ENCODE assay signal across 1 cellular context in the genomic region with DNA sequence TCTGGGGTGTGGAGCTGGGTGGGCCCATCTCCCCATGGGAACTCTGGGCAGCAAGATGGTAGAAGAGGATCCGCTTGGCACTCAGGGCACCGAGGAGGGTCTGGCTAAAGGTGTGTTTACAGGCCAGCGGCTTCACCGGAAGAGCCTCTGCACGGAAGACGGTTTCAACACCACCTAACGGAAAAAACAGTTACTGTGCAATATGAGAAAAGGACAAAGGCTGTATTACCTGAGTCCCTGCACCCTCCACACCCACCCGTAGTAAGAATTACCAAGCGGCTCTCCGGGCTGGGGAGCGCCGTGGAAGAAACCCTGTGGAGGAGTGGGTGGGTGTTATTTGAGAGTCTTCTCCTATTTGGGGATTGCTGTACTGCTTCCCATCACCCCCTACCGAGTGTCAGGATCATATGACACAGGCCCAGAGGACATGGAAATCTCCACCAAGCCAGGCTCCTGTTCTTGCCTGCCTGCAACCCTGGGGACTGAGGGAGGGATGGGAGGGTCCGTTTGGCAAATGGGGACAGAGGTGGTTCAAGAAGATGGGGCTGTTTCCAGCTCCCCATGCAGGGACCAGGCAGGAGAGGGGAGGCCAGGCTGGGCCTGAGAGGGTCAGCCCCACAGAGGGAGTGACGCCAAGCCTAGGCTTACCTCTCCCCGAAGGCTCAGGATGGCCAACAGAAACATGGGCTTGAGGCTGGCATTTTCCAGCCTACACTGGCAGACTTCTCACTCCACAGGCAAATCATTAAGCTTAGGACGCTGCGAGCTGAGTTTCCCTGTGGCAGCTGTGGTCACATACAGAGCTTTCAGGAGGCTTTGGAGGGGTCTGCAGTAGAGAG.
TF ChIP-seq lines count a peak whose summit lies in the region.

No MANE protein-coding gene starts in this region.

TF ChIP-seq in HepG2, 621 proteins besides CTCF, POLR2A, EP300 and RAD21 (continued from another document and continues in another):
- TF ChIP-seq, protein P1, sequence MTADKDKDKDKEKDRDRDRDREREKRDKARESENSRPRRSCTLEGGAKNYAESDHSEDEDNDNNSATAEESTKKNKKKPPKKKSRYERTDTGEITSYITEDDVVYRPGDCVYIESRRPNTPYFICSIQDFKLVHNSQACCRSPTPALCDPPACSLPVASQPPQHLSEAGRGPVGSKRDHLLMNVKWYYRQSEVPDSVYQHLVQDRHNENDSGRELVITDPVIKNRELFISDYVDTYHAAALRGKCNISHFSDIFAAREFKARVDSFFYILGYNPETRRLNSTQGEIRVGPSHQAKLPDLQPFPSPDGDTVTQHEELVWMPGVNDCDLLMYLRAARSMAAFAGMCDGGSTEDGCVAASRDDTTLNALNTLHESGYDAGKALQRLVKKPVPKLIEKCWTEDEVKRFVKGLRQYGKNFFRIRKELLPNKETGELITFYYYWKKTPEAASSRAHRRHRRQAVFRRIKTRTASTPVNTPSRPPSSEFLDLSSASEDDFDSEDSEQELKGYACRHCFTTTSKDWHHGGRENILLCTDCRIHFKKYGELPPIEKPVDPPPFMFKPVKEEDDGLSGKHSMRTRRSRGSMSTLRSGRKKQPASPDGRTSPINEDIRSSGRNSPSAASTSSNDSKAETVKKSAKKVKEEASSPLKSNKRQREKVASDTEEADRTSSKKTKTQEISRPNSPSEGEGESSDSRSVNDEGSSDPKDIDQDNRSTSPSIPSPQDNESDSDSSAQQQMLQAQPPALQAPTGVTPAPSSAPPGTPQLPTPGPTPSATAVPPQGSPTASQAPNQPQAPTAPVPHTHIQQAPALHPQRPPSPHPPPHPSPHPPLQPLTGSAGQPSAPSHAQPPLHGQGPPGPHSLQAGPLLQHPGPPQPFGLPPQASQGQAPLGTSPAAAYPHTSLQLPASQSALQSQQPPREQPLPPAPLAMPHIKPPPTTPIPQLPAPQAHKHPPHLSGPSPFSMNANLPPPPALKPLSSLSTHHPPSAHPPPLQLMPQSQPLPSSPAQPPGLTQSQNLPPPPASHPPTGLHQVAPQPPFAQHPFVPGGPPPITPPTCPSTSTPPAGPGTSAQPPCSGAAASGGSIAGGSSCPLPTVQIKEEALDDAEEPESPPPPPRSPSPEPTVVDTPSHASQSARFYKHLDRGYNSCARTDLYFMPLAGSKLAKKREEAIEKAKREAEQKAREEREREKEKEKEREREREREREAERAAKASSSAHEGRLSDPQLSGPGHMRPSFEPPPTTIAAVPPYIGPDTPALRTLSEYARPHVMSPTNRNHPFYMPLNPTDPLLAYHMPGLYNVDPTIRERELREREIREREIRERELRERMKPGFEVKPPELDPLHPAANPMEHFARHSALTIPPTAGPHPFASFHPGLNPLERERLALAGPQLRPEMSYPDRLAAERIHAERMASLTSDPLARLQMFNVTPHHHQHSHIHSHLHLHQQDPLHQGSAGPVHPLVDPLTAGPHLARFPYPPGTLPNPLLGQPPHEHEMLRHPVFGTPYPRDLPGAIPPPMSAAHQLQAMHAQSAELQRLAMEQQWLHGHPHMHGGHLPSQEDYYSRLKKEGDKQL (CRISPR knock-in tag; IDR thresholded peaks at IDR 0.05; ENCODE audit: low read depth) = no peak
- TF ChIP-seq KMT2A (CRISPR knock-in tag; IDR thresholded peaks at IDR 0.05) (0 out of 2 replicates have a peak, but pooled peaks have one; percentile 24), HOXA7 (CRISPR knock-in tag; IDR thresholded peaks at IDR 0.05) (no peak), MYNN (CRISPR knock-in tag; IDR thresholded peaks at IDR 0.05; ENCODE audit: low read depth) (no peak), ASH2L (IDR thresholded peaks at IDR 0.05; ENCODE audit: insufficient read length, low read depth, low read length) (no peak), SP5 (CRISPR knock-in tag; IDR thresholded peaks at IDR 0.05; ENCODE audit: borderline replicate concordance, low read depth) (0 out of 2 replicates have a peak, but pooled peaks have one; percentile 26), MATR3 (CRISPR knock-in tag; IDR thresholded peaks at IDR 0.05) (no peak), ZMYM3 (CRISPR knock-in tag; IDR thresholded peaks at IDR 0.05) (0 out of 2 replicates have a peak, but pooled peaks have one; percentile 18), JUN (CRISPR knock-in tag; IDR thresholded peaks at IDR 0.05) (no peak), CENPX (CRISPR knock-in tag; IDR thresholded peaks at IDR 0.05) (no peak), TGIF2 (CRISPR knock-in tag; IDR thresholded peaks at IDR 0.05) (no peak), ZNF7 (CRISPR knock-in tag; IDR thresholded peaks at IDR 0.05) (no peak)
- TF ChIP-seq, protein P2, sequence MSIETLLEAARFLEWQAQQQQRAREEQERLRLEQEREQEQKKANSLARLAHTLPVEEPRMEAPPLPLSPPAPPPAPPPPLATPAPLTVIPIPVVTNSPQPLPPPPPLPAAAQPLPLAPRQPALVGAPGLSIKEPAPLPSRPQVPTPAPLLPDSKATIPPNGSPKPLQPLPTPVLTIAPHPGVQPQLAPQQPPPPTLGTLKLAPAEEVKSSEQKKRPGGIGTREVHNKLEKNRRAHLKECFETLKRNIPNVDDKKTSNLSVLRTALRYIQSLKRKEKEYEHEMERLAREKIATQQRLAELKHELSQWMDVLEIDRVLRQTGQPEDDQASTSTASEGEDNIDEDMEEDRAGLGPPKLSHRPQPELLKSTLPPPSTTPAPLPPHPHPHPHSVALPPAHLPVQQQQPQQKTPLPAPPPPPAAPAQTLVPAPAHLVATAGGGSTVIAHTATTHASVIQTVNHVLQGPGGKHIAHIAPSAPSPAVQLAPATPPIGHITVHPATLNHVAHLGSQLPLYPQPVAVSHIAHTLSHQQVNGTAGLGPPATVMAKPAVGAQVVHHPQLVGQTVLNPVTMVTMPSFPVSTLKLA (IDR thresholded peaks at IDR 0.05) = no peak
- TF ChIP-seq, protein P3, sequence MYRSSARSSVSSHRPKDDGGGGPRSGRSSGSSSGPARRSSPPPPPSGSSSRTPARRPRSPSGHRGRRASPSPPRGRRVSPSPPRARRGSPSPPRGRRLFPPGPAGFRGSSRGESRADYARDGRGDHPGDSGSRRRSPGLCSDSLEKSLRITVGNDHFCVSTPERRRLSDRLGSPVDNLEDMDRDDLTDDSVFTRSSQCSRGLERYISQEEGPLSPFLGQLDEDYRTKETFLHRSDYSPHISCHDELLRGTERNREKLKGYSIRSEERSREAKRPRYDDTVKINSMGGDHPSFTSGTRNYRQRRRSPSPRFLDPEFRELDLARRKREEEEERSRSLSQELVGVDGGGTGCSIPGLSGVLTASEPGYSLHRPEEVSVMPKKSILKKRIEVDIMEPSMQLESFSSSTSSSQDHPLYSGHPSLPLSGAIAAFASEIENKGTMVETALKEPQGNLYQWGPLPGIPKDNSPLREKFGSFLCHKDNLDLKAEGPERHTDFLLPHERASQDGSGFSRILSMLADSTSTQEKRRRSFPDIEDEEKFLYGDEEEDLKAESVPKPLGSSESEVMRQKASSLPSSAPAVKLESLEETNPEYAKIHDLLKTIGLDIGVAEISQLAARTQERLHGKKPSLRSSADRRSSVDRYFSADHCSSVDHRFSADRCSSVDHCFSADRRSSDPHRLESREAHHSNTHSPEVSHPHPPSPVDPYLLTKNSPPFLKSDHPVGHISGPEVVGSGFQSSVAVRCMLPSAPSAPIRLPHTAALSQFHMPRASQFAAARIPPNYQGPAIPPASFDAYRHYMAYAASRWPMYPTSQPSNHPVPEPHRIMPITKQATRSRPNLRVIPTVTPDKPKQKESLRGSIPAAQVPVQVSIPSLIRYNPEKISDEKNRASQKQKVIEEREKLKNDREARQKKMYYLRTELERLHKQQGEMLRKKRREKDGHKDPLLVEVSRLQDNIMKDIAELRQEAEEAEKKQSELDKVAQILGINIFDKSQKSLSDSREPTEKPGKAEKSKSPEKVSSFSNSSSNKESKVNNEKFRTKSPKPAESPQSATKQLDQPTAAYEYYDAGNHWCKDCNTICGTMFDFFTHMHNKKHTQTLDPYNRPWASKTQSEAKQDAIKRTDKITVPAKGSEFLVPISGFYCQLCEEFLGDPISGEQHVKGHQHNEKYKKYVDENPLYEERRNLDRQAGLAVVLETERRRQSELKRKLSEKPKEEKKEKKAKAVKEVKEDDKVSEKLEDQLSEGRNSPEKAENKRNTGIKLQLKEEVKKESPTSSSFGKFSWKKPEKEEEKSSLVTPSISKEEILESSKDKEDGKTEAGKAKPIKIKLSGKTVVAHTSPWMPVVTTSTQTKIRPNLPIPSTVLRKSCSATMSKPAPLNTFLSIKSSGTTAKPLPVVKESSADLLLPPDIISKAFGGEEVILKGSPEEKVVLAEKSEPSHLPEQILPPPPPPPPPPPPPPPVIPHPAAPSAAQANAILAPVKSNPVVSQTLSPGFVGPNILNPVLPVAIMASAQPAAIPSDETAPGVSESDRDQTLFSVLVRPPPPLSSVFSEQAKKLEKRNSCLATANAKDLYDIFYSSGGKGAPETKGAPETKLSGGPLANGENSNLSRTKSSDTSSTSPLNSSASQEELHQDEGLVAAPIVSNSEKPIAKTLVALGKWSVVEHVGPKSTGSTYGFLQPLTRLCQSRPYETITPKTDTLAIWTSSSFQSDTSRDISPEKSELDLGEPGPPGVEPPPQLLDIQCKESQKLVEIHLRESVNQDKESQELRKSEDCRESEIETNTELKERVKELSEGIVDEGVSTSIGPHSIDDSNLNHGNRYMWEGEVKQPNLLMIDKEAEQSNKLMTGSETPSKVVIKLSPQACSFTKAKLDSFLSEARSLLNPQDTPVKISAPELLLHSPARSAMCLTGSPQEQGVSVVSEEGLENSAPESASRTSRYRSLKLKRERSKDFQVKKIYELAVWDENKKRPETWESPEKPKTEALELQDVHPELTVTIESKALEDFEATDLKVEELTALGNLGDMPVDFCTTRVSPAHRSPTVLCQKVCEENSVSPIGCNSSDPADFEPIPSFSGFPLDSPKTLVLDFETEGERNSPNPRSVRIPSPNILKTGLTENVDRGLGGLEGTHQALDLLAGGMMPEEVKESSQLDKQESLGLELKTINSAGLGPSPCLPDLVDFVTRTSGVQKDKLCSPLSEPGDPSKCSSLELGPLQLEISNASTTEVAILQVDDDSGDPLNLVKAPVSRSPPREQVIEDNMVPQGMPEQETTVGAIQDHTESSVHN (CRISPR knock-in tag; IDR thresholded peaks at IDR 0.05) = no peak
- TF ChIP-seq, protein P4, sequence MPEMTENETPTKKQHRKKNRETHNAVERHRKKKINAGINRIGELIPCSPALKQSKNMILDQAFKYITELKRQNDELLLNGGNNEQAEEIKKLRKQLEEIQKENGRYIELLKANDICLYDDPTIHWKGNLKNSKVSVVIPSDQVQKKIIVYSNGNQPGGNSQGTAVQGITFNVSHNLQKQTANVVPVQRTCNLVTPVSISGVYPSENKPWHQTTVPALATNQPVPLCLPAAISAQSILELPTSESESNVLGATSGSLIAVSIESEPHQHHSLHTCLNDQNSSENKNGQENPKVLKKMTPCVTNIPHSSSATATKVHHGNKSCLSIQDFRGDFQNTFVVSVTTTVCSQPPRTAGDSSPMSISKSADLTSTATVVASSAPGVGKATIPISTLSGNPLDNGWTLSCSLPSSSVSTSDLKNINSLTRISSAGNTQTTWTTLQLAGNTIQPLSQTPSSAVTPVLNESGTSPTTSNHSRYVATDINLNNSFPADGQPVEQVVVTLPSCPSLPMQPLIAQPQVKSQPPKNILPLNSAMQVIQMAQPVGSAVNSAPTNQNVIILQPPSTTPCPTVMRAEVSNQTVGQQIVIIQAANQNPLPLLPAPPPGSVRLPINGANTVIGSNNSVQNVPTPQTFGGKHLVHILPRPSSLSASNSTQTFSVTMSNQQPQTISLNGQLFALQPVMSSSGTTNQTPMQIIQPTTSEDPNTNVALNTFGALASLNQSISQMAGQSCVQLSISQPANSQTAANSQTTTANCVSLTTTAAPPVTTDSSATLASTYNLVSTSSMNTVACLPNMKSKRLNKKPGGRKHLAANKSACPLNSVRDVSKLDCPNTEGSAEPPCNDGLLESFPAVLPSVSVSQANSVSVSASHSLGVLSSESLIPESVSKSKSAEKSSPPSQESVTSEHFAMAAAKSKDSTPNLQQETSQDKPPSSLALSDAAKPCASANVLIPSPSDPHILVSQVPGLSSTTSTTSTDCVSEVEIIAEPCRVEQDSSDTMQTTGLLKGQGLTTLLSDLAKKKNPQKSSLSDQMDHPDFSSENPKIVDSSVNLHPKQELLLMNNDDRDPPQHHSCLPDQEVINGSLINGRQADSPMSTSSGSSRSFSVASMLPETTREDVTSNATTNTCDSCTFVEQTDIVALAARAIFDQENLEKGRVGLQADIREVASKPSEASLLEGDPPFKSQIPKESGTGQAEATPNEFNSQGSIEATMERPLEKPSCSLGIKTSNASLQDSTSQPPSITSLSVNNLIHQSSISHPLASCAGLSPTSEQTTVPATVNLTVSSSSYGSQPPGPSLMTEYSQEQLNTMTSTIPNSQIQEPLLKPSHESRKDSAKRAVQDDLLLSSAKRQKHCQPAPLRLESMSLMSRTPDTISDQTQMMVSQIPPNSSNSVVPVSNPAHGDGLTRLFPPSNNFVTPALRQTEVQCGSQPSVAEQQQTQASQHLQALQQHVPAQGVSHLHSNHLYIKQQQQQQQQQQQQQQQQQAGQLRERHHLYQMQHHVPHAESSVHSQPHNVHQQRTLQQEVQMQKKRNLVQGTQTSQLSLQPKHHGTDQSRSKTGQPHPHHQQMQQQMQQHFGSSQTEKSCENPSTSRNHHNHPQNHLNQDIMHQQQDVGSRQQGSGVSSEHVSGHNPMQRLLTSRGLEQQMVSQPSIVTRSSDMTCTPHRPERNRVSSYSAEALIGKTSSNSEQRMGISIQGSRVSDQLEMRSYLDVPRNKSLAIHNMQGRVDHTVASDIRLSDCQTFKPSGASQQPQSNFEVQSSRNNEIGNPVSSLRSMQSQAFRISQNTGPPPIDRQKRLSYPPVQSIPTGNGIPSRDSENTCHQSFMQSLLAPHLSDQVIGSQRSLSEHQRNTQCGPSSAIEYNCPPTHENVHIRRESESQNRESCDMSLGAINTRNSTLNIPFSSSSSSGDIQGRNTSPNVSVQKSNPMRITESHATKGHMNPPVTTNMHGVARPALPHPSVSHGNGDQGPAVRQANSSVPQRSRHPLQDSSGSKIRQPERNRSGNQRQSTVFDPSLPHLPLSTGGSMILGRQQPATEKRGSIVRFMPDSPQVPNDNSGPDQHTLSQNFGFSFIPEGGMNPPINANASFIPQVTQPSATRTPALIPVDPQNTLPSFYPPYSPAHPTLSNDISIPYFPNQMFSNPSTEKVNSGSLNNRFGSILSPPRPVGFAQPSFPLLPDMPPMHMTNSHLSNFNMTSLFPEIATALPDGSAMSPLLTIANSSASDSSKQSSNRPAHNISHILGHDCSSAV (CRISPR knock-in tag; IDR thresholded peaks at IDR 0.05; ENCODE audit: borderline replicate concordance) = no peak
- TF ChIP-seq, protein P5, sequence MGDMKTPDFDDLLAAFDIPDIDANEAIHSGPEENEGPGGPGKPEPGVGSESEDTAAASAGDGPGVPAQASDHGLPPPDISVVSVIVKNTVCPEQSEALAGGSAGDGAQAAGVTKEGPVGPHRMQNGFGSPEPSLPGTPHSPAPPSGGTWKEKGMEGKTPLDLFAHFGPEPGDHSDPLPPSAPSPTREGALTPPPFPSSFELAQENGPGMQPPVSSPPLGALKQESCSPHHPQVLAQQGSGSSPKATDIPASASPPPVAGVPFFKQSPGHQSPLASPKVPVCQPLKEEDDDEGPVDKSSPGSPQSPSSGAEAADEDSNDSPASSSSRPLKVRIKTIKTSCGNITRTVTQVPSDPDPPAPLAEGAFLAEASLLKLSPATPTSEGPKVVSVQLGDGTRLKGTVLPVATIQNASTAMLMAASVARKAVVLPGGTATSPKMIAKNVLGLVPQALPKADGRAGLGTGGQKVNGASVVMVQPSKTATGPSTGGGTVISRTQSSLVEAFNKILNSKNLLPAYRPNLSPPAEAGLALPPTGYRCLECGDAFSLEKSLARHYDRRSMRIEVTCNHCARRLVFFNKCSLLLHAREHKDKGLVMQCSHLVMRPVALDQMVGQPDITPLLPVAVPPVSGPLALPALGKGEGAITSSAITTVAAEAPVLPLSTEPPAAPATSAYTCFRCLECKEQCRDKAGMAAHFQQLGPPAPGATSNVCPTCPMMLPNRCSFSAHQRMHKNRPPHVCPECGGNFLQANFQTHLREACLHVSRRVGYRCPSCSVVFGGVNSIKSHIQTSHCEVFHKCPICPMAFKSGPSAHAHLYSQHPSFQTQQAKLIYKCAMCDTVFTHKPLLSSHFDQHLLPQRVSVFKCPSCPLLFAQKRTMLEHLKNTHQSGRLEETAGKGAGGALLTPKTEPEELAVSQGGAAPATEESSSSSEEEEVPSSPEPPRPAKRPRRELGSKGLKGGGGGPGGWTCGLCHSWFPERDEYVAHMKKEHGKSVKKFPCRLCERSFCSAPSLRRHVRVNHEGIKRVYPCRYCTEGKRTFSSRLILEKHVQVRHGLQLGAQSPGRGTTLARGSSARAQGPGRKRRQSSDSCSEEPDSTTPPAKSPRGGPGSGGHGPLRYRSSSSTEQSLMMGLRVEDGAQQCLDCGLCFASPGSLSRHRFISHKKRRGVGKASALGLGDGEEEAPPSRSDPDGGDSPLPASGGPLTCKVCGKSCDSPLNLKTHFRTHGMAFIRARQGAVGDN (CRISPR knock-in tag; IDR thresholded peaks at IDR 0.05) = peak; percentile 97
